In genomic region chr7:128783143-128783799, GRCh38 we compare ENCODE assay signal across 9 cellular contexts. TPM values are rescaled to one million over a fixed set of nuclear protein-coding genes. Genes with fewer than 3 reads are reported as not detected.
DNase-seq lines count a peak whose midpoint lies in the region; TF ChIP-seq lines count a peak whose summit lies in the region.
"Had no signal": no experiment of that assay in that cellular context is flagged by ENCODE, and none has a peak within 500 bp of the region (broad histone marks: within the 10 kb centered on the region; RNA-seq: fewer than 3 reads in every experiment).

No MANE protein-coding gene starts in this region.

- H3K27me3 ChIP-seq in left ventricle myocardium inferior (ENCODE audit: low read depth), result no peaks in the 10 kb centered on the region
- no peaks in the 10 kb centered on the region for H3K27me3 ChIP-seq in sigmoid colon
- H3K27me3 ChIP-seq in WERI-Rb-1 (ENCODE audit: insufficient read depth, low read depth, severe bottlenecking), result peaks cover 3% of the 10 kb centered on the region

- no peak overlapping the region for H3K4me3 ChIP-seq in HEK293 (ENCODE audit: low read depth, low read length)
- no peak overlapping the region for H3K4me3 ChIP-seq in left ventricle myocardium inferior
- H3K4me3 ChIP-seq in sigmoid colon, result no peak overlapping the region
- H3K4me3 ChIP-seq in WERI-Rb-1 (ENCODE audit: low read depth, low read length), result no peak overlapping the region

- CTCF ChIA-PET in HEK293 (lab: Yijun Ruan, JAX), result no interaction called here

- H3K4me1 ChIP-seq in HEK293 (ENCODE audit: control insufficient read depth, insufficient read depth, low read length) (no peaks in the 10 kb centered on the region), left ventricle myocardium inferior (peaks cover 14% of the 10 kb centered on the region), sigmoid colon (peaks cover 0 to 31% (median 28%) of the 10 kb centered on the region in 4 donors)

- WGBS in sigmoid colon, 2 donors, result 64 to 75% methylated on average over 15 of the region's 15 CpGs

- H3K36me3 ChIP-seq in HEK293 (ENCODE audit: control insufficient read depth in 2 of 2, insufficient read depth in 1 of 2, low read length in 2 of 2), result no peaks in the 10 kb centered on the region
- no peaks in the 10 kb centered on the region for H3K36me3 ChIP-seq in left ventricle myocardium inferior
- H3K36me3 ChIP-seq in sigmoid colon, result no peaks in the 10 kb centered on the region
- H3K36me3 ChIP-seq in WERI-Rb-1, result no peaks in the 10 kb centered on the region
- H3K36me3 ChIP-seq: neutrophil had no signal

- DNase-seq in UCSD-AML1 (lab: John Stamatoyannopoulos, UW; ENCODE audit: unreplicated experiment), result peak; percentile 24
- peak; percentile 86 for DNase-seq in left ventricle myocardium inferior
- peak; percentile 93 for DNase-seq in sigmoid colon
- no peak for DNase-seq in NCI-H748 treated with DMSO at 0.1 percent for 48 hours (lab: John Stamatoyannopoulos, UW)
- no peak for DNase-seq in NOMO-1 treated with DMSO at 0.1 percent for 48 hours (lab: John Stamatoyannopoulos, UW; ENCODE audit: unreplicated experiment)
- no peak for DNase-seq in activated naive CD4-positive, alpha-beta T cell treated with Interleukin-2 at 50 U/mL for 16 hours
- DNase-seq in WERI-Rb-1, result no peak

- intact Hi-C loops in left ventricle myocardium inferior (cut with micrococcal nuclease), result no loop called here
- intact Hi-C loops in sigmoid colon (cut with DNase I), result no loop called here

- TF ChIP-seq EP300 in sigmoid colon (IDR thresholded peaks at IDR 0.05), result no peak

- TF ChIP-seq CTCF in HEK293 (tag by site-specific recombination; IDR thresholded peaks at IDR 0.05) (no peak), left ventricle myocardium inferior (IDR thresholded peaks at IDR 0.05; ENCODE audit: borderline replicate concordance) (no peak), sigmoid colon (IDR thresholded peaks at IDR 0.05) (no peak), WERI-Rb-1 (IDR thresholded peaks at IDR 0.05; ENCODE audit: low read depth, low read length) (no peak)

- H3K27ac ChIP-seq in HEK293 (ENCODE audit: extremely low read depth, low read depth, low read length) (no peak overlapping the region), left ventricle myocardium inferior (replicated peaks) (peak overlapping the region; percentile 32), sigmoid colon (peak overlapping the region; percentile 78 to 86 (median 82)), WERI-Rb-1 (no peak overlapping the region)
- H3K27ac ChIP-seq: neutrophil had no signal

- no peaks in the 10 kb centered on the region for H3K9me3 ChIP-seq in HEK293 (ENCODE audit: control insufficient read depth, insufficient read depth, low read depth, low read length)
- peaks cover 4% of the 10 kb centered on the region for H3K9me3 ChIP-seq in left ventricle myocardium inferior (replicated peaks)
- H3K9me3 ChIP-seq in sigmoid colon, result no peaks in the 10 kb centered on the region
- H3K9me3 ChIP-seq in WERI-Rb-1 (ENCODE audit: severe bottlenecking), result peaks cover 6% of the 10 kb centered on the region
- H3K9me3 ChIP-seq: neutrophil had no signal

- TF ChIP-seq POLR2A in sigmoid colon (IDR thresholded peaks at IDR 0.05), result no peak

- POLR2A ChIA-PET in HEK293 (lab: Yijun Ruan, JAX), result interaction anchor here (0.6 to 1.6 kb wide), 2 partner anchors 8 to 276 kb away, joined by 4 to 6 read pairs; partner anchors contain the start of gene CCDC136

TF ChIP-seq in HEK293, 187 proteins besides CTCF, POLR2A, EP300 and RAD21 (continues in another document):
- peak; percentile 88 for TF ChIP-seq KLF16 (tag by site-specific recombination; IDR thresholded peaks at IDR 0.05)
- TF ChIP-seq, protein P1, sequence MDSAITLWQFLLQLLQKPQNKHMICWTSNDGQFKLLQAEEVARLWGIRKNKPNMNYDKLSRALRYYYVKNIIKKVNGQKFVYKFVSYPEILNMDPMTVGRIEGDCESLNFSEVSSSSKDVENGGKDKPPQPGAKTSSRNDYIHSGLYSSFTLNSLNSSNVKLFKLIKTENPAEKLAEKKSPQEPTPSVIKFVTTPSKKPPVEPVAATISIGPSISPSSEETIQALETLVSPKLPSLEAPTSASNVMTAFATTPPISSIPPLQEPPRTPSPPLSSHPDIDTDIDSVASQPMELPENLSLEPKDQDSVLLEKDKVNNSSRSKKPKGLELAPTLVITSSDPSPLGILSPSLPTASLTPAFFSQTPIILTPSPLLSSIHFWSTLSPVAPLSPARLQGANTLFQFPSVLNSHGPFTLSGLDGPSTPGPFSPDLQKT (IDR thresholded peaks at IDR 0.05; ENCODE audit: borderline replicate concordance, low read depth, low read length), result no peak
- TF ChIP-seq, protein P2, sequence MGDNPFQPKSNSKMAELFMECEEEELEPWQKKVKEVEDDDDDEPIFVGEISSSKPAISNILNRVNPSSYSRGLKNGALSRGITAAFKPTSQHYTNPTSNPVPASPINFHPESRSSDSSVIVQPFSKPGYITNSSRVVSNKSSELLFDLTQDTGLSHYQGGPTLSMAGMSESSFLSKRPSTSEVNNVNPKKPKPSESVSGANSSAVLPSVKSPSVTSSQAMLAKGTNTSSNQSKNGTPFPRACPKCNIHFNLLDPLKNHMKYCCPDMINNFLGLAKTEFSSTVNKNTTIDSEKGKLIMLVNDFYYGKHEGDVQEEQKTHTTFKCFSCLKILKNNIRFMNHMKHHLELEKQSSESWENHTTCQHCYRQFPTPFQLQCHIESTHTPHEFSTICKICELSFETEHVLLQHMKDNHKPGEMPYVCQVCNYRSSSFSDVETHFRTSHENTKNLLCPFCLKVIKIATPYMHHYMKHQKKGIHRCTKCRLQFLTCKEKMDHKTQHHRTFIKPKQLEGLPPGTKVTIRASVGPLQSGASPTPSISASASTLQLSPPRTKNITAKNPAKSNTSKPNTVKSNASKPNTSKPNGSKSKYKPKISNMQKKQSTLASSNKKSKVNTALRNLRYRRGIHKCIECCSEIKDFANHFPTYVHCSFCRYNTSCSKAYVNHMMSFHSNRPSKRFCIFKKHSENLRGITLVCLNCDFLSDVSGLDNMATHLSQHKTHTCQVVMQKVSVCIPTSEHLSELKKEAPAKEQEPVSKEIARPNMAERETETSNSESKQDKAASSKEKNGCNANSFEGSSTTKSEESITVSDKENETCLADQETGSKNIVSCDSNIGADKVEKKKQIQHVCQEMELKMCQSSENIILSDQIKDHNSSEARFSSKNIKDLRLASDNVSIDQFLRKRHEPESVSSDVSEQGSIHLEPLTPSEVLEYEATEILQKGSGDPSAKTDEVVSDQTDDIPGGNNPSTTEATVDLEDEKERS (tag by site-specific recombination; IDR thresholded peaks at IDR 0.05), result no peak
- TF ChIP-seq ZNF792 (tag by site-specific recombination; IDR thresholded peaks at IDR 0.05), result no peak
- TF ChIP-seq ZFP69B (tag by site-specific recombination; IDR thresholded peaks at IDR 0.05), result peak; percentile 55; the same call in 1 of the 2 replicates
- TF ChIP-seq ZNF121 (tag by site-specific recombination; IDR thresholded peaks at IDR 0.05), result peak; percentile 49; the same call in 1 of the 2 replicates
- no peak for TF ChIP-seq ZNF248 (tag by site-specific recombination; IDR thresholded peaks at IDR 0.05)
- TF ChIP-seq ZBTB44 (tag by site-specific recombination; IDR thresholded peaks at IDR 0.05), result no peak
- TF ChIP-seq ZNF600 (tag by site-specific recombination; IDR thresholded peaks at IDR 0.05), result peak; percentile 83
- no peak for TF ChIP-seq ZNF544 (tag by site-specific recombination; IDR thresholded peaks at IDR 0.05)
- 0 out of 2 replicates have a peak, but pooled peaks have one; percentile 63 for TF ChIP-seq ZNF2 (tag by site-specific recombination; IDR thresholded peaks at IDR 0.05)
- TF ChIP-seq HOXD13 (CRISPR knock-in tag; IDR thresholded peaks at IDR 0.05; ENCODE audit: borderline replicate concordance), result no peak
- TF ChIP-seq ZNF214 (tag by site-specific recombination; IDR thresholded peaks at IDR 0.05; ENCODE audit: borderline replicate concordance), result no peak
- TF ChIP-seq ZNF138 (tag by site-specific recombination; IDR thresholded peaks at IDR 0.05; ENCODE audit: borderline replicate concordance), result no peak
- no peak for TF ChIP-seq ZNF664 (tag by site-specific recombination; IDR thresholded peaks at IDR 0.05)
- TF ChIP-seq ZNF785 (tag by site-specific recombination; IDR thresholded peaks at IDR 0.05), result no peak
- peak; percentile 93 for TF ChIP-seq ZNF660 (tag by site-specific recombination; IDR thresholded peaks at IDR 0.05)
- TF ChIP-seq ZBTB26 (tag by site-specific recombination; optimal IDR thresholded peaks at IDR 0.05), result peak; percentile 24

RNA-seq across cellular contexts. Expression of gene OPN1SW, which starts 7.7 kb away (rescaled TPM):
- not detected for total RNA-seq in left ventricle myocardium inferior
- not detected for total RNA-seq in sigmoid colon
- polyA plus RNA-seq in sigmoid colon, result not detected

RNA-seq across cellular contexts. Expression of gene CCDC136, which starts 8.5 kb away (rescaled TPM):
- total RNA-seq in left ventricle myocardium inferior, result 8.2 TPM
- total RNA-seq in sigmoid colon, result 10 to 100 TPM; 19.9 to 53.7 (median 23.7) TPM
- polyA plus RNA-seq in sigmoid colon, result 1 to 10 TPM in 2 of 3 donors, not detected in 1; 2.4 to 2.8 TPM

RNA-seq across cellular contexts. Expression of gene CALU, which starts 44.1 kb away (rescaled TPM):
- total RNA-seq in left ventricle myocardium inferior (236 TPM), sigmoid colon (100 to 1,000 TPM; 153 to 250 (median 198) TPM)
- polyA plus RNA-seq in sigmoid colon, result 10 to 100 TPM; 14.4 to 38.7 (median 23.1) TPM

RNA-seq across cellular contexts. Expression of gene FLNC, which starts 46.9 kb away (rescaled TPM):
- 839 TPM for total RNA-seq in left ventricle myocardium inferior
- 100 to 1,000 TPM in 3 of 4 donors, 10 to 100 TPM in 1; 95.3 to 489 (median 242) TPM for total RNA-seq in sigmoid colon
- 10 to 100 TPM in 1 of 3 donors, 1 to 10 TPM in 1, under 1 TPM in 1; 0.69 to 12.6 (median 5.4) TPM for polyA plus RNA-seq in sigmoid colon

Comparison
In these comparisons a context has a peak if more than half of its experiments do, and no peak if none do; other contexts are left out.
1. H3K27ac ChIP-seq: peak in left ventricle myocardium inferior (single experiment) and sigmoid colon (4 of 4); none in HEK293 (single experiment) and WERI-Rb-1 (single experiment).
2. DNase-seq: peak in UCSD-AML1 (single experiment), left ventricle myocardium inferior (single experiment) and sigmoid colon (single experiment); none in NCI-H748 treated with DMSO at 0.1 percent for 48 hours (single experiment), NOMO-1 treated with DMSO at 0.1 percent for 48 hours (single experiment), activated naive CD4-positive, alpha-beta T cell treated with Interleukin-2 at 50 U/mL for 16 hours (single experiment) and WERI-Rb-1 (single experiment).